In genomic region chr14:65940056-65940735, GRCh38 we compare ENCODE assay signal across 9 cellular contexts.
DNase-seq lines count a peak whose midpoint lies in the region; ATAC-seq, FAIRE-seq and TF ChIP-seq lines count a peak whose summit lies in the region.
"Had no signal": no experiment of that assay in that cellular context is flagged by ENCODE, and none has a peak within 500 bp of the region (broad histone marks: within the 10 kb centered on the region; RNA-seq: fewer than 3 reads in every experiment).

No MANE protein-coding gene starts in this region.

- TF ChIP-seq CTCF in C4-2B (conservative IDR thresholded peaks at IDR 0.05) = peak; percentile 57
- TF ChIP-seq CTCF in GM13976 (IDR thresholded peaks at IDR 0.05; ENCODE audit: borderline replicate concordance, control extremely low read depth, extremely low read depth, insufficient read depth, missing control alignments) = peak; percentile 23
- TF ChIP-seq CTCF in omental fat pad (IDR thresholded peaks at IDR 0.05) = no peak
- no peak for TF ChIP-seq CTCF in testis (IDR thresholded peaks at IDR 0.05)

- H3K4me3 ChIP-seq in small intestine (ENCODE audit: low read depth in 1 of 2, low read length in 2 of 2) (no peak overlapping the region), testis (no peak overlapping the region)
- H3K4me3 ChIP-seq: cardiac muscle cell had no signal

- intact Hi-C loops in testis (cut with DNase I; ENCODE audit: low total_unique reads) = no loop called here

- FAIRE-seq in small intestine (lab: Jason Lieb, UNC) = no peak

- in situ Hi-C loops in GM13976 (cut with MboI; ENCODE audit: low sequenced_read_pairs, unreplicated experiment) = no loop called here

- 77 to 87% (median 84%) methylated on average over 9 of the region's 9 CpGs for WGBS in small intestine, 3 donors
- 92 to 93% methylated on average over 9 of the region's 9 CpGs for WGBS in testis, 2 donors

- H3K27ac ChIP-seq in C4-2B (no peak overlapping the region), small intestine (ENCODE audit: low read depth in 1 of 2, low read length in 1 of 2) (no peak overlapping the region), testis (no peak overlapping the region)
- H3K27ac ChIP-seq: cardiac muscle cell had no signal

- no peak for TF ChIP-seq POLR2A in testis (IDR thresholded peaks at IDR 0.05)

- H3K36me3 ChIP-seq in small intestine (ENCODE audit: control insufficient read depth in 2 of 2, insufficient read depth in 2 of 2, low read length in 2 of 2) (no peaks in the 10 kb centered on the region), testis (ENCODE audit: low read depth, missing control alignments) (no peaks in the 10 kb centered on the region)
- H3K36me3 ChIP-seq: cardiac muscle cell had no signal

- ATAC-seq in omental fat pad (ENCODE audit: low FRiP score) = no peak

- no peaks in the 10 kb centered on the region for H3K27me3 ChIP-seq in small intestine (ENCODE audit: control insufficient read depth in 2 of 2, insufficient read depth in 2 of 2, low read length in 2 of 2)
- H3K27me3 ChIP-seq in testis = no peaks in the 10 kb centered on the region
- H3K27me3 ChIP-seq: cardiac muscle cell had no signal

- H3K4me1 ChIP-seq in small intestine (ENCODE audit: control insufficient read depth in 2 of 2, insufficient read depth in 1 of 2, low read depth in 1 of 2, low read length in 1 of 2) = no peaks in the 10 kb centered on the region
- no peaks in the 10 kb centered on the region for H3K4me1 ChIP-seq in testis

- DNase-seq in GM13976 (ENCODE audit: low spot score) = peak; percentile 27
- DNase-seq in NCI-H1930 (lab: John Stamatoyannopoulos, UW) = peak; percentile 10 to 35
- peak; percentile 9 for DNase-seq in dermis blood vessel endothelial cell
- no peak for DNase-seq in omental fat pad (ENCODE audit: low spot score)
- no peak for DNase-seq in small intestine
- no peak for DNase-seq in nucleus accumbens (lab: John Stamatoyannopoulos, UW)
- no peak for DNase-seq in testis

- H3K9me3 ChIP-seq in small intestine (ENCODE audit: control insufficient read depth, low read depth) (no peaks in the 10 kb centered on the region), testis (no peaks in the 10 kb centered on the region)

Comparison
In these comparisons a context has a peak if more than half of its experiments do, and no peak if none do; other contexts are left out.
1. CTCF ChIP-seq: peak in C4-2B (single experiment) and GM13976 (single experiment); none in omental fat pad (0 of 3) and testis (0 of 3).
2. DNase-seq: peak in GM13976 (single experiment), NCI-H1930 (2 of 2) and dermis blood vessel endothelial cell (single experiment); none in omental fat pad (single experiment), small intestine (single experiment), nucleus accumbens (0 of 56) and testis (single experiment).